ENCODE assay signal across 2 cellular contexts in genomic region chr2:26978061-26978596, GRCh38.
A peak's percentile ranks its signal among the peaks of the same experiment; 100 is the strongest.
TF ChIP-seq lines count a peak whose summit lies in the region.

No MANE protein-coding gene starts in this region.

TF ChIP-seq in liver, 16 proteins besides CTCF, POLR2A, EP300 and RAD21:
- TF ChIP-seq ATF3 (IDR thresholded peaks at IDR 0.05) (no peak), JUND (IDR thresholded peaks at IDR 0.05) (no peak), NR2F2 (IDR thresholded peaks at IDR 0.05) (no peak), SP1 (IDR thresholded peaks at IDR 0.05) (peak; percentile 15), TAF1 (conservative IDR thresholded peaks at IDR 0.05) (no peak), ZBTB33 (IDR thresholded peaks at IDR 0.05) (no peak), MAX (IDR thresholded peaks at IDR 0.05) (peak; percentile 51), FOXA1 (IDR thresholded peaks at IDR 0.05) (peak; percentile 72), EGR1 (IDR thresholded peaks at IDR 0.05; ENCODE audit: low read depth in 2 of 2) (peak in 1 of 2 donors; percentile 54), GABPA (IDR thresholded peaks at IDR 0.05 in 1 of 2, conservative IDR thresholded peaks at IDR 0.05 in 1 of 2) (no peak), YY1 (IDR thresholded peaks at IDR 0.05) (peak; percentile 22), FOXA2 (IDR thresholded peaks at IDR 0.05) (peak; percentile 63), HNF4G (IDR thresholded peaks at IDR 0.05) (no peak), RXRA (IDR thresholded peaks at IDR 0.05) (peak; percentile 82 to 83), HNF4A (conservative IDR thresholded peaks at IDR 0.05) (peak; percentile 25 to 56)
- TF ChIP-seq, protein P1, sequence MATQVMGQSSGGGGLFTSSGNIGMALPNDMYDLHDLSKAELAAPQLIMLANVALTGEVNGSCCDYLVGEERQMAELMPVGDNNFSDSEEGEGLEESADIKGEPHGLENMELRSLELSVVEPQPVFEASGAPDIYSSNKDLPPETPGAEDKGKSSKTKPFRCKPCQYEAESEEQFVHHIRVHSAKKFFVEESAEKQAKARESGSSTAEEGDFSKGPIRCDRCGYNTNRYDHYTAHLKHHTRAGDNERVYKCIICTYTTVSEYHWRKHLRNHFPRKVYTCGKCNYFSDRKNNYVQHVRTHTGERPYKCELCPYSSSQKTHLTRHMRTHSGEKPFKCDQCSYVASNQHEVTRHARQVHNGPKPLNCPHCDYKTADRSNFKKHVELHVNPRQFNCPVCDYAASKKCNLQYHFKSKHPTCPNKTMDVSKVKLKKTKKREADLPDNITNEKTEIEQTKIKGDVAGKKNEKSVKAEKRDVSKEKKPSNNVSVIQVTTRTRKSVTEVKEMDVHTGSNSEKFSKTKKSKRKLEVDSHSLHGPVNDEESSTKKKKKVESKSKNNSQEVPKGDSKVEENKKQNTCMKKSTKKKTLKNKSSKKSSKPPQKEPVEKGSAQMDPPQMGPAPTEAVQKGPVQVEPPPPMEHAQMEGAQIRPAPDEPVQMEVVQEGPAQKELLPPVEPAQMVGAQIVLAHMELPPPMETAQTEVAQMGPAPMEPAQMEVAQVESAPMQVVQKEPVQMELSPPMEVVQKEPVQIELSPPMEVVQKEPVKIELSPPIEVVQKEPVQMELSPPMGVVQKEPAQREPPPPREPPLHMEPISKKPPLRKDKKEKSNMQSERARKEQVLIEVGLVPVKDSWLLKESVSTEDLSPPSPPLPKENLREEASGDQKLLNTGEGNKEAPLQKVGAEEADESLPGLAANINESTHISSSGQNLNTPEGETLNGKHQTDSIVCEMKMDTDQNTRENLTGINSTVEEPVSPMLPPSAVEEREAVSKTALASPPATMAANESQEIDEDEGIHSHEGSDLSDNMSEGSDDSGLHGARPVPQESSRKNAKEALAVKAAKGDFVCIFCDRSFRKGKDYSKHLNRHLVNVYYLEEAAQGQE (IDR thresholded peaks at IDR 0.05), result peak; percentile 32

TF ChIP-seq in HepG2, 621 proteins besides CTCF, POLR2A, EP300 and RAD21:
- TF ChIP-seq SIX1 (CRISPR knock-in tag; IDR thresholded peaks at IDR 0.05; ENCODE audit: borderline replicate concordance) (no peak), ELK4 (CRISPR knock-in tag; IDR thresholded peaks at IDR 0.05; ENCODE audit: borderline replicate concordance) (no peak), FOXM1 (CRISPR knock-in tag; IDR thresholded peaks at IDR 0.05) (no peak), POGK (CRISPR knock-in tag; conservative IDR thresholded peaks at IDR 0.05) (no peak), SNAI1 (CRISPR knock-in tag; IDR thresholded peaks at IDR 0.05; ENCODE audit: borderline replicate concordance) (no peak), HMGXB4 (CRISPR knock-in tag; IDR thresholded peaks at IDR 0.05; ENCODE audit: borderline replicate concordance in 1 of 2, low read depth in 1 of 2) (no peak), SMAD1 (CRISPR knock-in tag; IDR thresholded peaks at IDR 0.05; ENCODE audit: borderline replicate concordance, low read depth) (no peak), TEAD2 (CRISPR knock-in tag; IDR thresholded peaks at IDR 0.05) (no peak), PPARG (CRISPR knock-in tag; conservative IDR thresholded peaks at IDR 0.05) (no peak), ZBTB21 (CRISPR knock-in tag; IDR thresholded peaks at IDR 0.05) (no peak)
- TF ChIP-seq, protein P2, sequence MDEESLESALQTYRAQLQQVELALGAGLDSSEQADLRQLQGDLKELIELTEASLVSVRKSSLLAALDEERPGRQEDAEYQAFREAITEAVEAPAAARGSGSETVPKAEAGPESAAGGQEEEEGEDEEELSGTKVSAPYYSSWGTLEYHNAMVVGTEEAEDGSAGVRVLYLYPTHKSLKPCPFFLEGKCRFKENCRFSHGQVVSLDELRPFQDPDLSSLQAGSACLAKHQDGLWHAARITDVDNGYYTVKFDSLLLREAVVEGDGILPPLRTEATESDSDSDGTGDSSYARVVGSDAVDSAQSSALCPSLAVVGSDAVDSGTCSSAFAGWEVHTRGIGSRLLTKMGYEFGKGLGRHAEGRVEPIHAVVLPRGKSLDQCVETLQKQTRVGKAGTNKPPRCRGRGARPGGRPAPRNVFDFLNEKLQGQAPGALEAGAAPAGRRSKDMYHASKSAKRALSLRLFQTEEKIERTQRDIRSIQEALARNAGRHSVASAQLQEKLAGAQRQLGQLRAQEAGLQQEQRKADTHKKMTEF (CRISPR knock-in tag; IDR thresholded peaks at IDR 0.05), result no peak
